In the genomic region with DNA sequence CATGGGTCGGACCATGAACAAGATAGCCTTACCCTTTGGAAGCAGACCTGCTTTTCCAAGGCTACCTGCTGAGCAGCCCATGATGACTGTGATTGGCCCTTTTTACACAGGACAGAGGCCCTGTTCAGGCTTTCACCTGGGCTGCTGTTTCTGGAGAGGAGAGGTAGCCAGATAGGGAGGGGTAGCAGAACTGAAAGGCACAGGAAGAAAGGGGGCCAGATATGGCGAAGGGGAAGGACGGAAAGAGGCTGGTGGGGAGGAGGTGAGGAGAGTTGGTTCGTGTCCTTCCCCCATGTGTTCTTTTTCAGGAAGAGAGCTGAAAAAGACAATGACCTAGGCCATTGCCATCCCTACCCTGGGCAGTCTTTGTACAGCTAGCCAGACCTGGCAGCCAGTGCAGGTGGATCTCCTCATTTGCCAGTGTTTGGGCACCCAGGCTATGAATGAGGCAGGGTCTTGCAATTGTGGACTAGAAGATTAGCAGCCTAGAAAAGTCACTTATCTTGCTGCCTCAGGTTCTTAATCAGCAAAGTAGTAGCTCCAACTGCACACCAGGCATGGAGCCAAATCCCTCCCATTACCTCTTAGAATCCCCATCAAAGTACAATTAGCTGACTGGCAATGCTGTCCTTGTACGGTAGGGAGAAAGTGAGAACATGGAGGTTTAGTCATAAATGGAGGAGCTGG, we compare ENCODE assay signal across 21 cellular contexts.
DNase-seq lines count a peak whose midpoint lies in the region; ATAC-seq, FAIRE-seq and TF ChIP-seq lines count a peak whose summit lies in the region.
"Had no signal": no experiment of that assay in that cellular context is flagged by ENCODE, and none has a peak within 500 bp of the region (broad histone marks: within the 10 kb centered on the region; RNA-seq: fewer than 3 reads in every experiment).

No MANE protein-coding gene starts in this region.

- no peaks in the 10 kb centered on the region for H3K27me3 Mint-ChIP-seq in activated CD4-positive, alpha-beta T cell treated with anti-CD3 and anti-CD28 coated beads, Interleukin-2, amount 10 ng/mL, durations not matched to agents 24 days and 14 days

- H3K4me2 ChIP-seq in smooth muscle cell, result no peak overlapping the region

- H3K36me3 ChIP-seq in A673 (ENCODE audit: insufficient read depth, low read length, poor library complexity, severe bottlenecking), result no peaks in the 10 kb centered on the region
- H3K36me3 ChIP-seq in smooth muscle cell (ENCODE audit: low read depth), result no peaks in the 10 kb centered on the region
- H3K36me3 ChIP-seq: left ventricle myocardium inferior, suprapubic skin had no signal

- DNase-seq in A673 (ENCODE audit: low spot score), result peak; percentile 60
- DNase-seq in GM12891 (ENCODE audit: insufficient read length, low spot score), result no peak
- DNase-seq in NCI-H82 (lab: John Stamatoyannopoulos, UW), result peak; percentile 91
- DNase-seq in dermis blood vessel endothelial cell, result peak; percentile 14
- DNase-seq in activated CD4-positive, alpha-beta T cell treated with anti-CD3 and anti-CD28 coated beads, Interleukin-2, amount 10 ng/mL, durations not matched to agents 24 days and 14 days, result no peak
- no peak for DNase-seq in smooth muscle cell (lab: John Stamatoyannopoulos, UW; ENCODE audit: unreplicated experiment)
- DNase-seq: activated naive CD4-positive, alpha-beta T cell treated with Interleukin-2 at 50 U/mL for 16 hours; AML-193; aorta; Calu3; foreskin keratinocyte; GF-D8; left ventricle myocardium inferior; NCI-H226; PC-3; stimulated activated CD4-positive, alpha-beta T cell treated with anti-CD3 and anti-CD28 coated beads, Interleukin-2, amount 100 ng/mL, for 48 hours had no signal

- no peak overlapping the region for H3K27ac Mint-ChIP-seq in activated CD4-positive, alpha-beta T cell treated with anti-CD3 and anti-CD28 coated beads, Interleukin-2, amount 10 ng/mL, durations not matched to agents 24 days and 14 days

- TF ChIP-seq CTCF in A673 (conservative IDR thresholded peaks at IDR 0.05; ENCODE audit: low read depth, low read length), result no peak
- TF ChIP-seq CTCF in smooth muscle cell (IDR thresholded peaks at IDR 0.05; ENCODE audit: borderline replicate concordance, insufficient read depth, poor library complexity, severe bottlenecking), result no peak

- H3K4me1 ChIP-seq in A673 (ENCODE audit: insufficient read depth, low read length, poor library complexity, severe bottlenecking), result peaks cover 9% of the 10 kb centered on the region
- no peaks in the 10 kb centered on the region for H3K4me1 ChIP-seq in smooth muscle cell (ENCODE audit: low read depth)

- no peak overlapping the region for H3K4me3 Mint-ChIP-seq in activated CD4-positive, alpha-beta T cell treated with anti-CD3 and anti-CD28 coated beads, Interleukin-2, amount 10 ng/mL, durations not matched to agents 24 days and 14 days

- no TSS peak for BruUV-seq in A673 (replicated peaks; lab: Mats Ljungman, UMichigan)

- POLR2A ChIA-PET in A673 (lab: Charles Lee; ENCODE audit: low non-redundant PET), result interaction anchor here (0.6 kb wide), 1 partner anchor 97 kb away, joined by 4 read pairs; no protein-coding TSS in a partner anchor

- H3K79me2 ChIP-seq in smooth muscle cell (ENCODE audit: low read depth), result no peaks in the 10 kb centered on the region

- H3K4me3 ChIP-seq in A673 (ENCODE audit: low read depth, low read length, poor library complexity, severe bottlenecking) (no peak overlapping the region), smooth muscle cell (no peak overlapping the region)
- H3K4me3 ChIP-seq: left ventricle myocardium inferior, SK-N-MC, suprapubic skin had no signal

- H3K27me3 ChIP-seq in A673 (replicated peaks; ENCODE audit: insufficient read depth, low read depth, low read length, poor library complexity), result no peaks in the 10 kb centered on the region
- no peaks in the 10 kb centered on the region for H3K27me3 ChIP-seq in smooth muscle cell (ENCODE audit: low read depth)
- H3K27me3 ChIP-seq: foreskin keratinocyte, suprapubic skin had no signal

- no peaks in the 10 kb centered on the region for H4K20me1 ChIP-seq in smooth muscle cell (ENCODE audit: low read depth)

- no peak for ATAC-seq in HG03280 (IDR thresholded peaks at IDR 0.05; ENCODE audit: unreplicated experiment)
- ATAC-seq: foreskin keratinocyte, PC-3 had no signal

- no peak overlapping the region for H2AFZ ChIP-seq in smooth muscle cell (ENCODE audit: low read depth)

- intact Hi-C loops in A673 (cut with micrococcal nuclease; ENCODE audit: unreplicated experiment), result no loop called here
- intact Hi-C loops in activated CD4-positive, alpha-beta T cell treated with anti-CD3 and anti-CD28 coated beads, Interleukin-2, amount 10 ng/mL, durations not matched to agents 24 days and 14 days (cut with micrococcal nuclease), result no loop called here

- H3K9me3 Mint-ChIP-seq in activated CD4-positive, alpha-beta T cell treated with anti-CD3 and anti-CD28 coated beads, Interleukin-2, amount 10 ng/mL, durations not matched to agents 24 days and 14 days, result no peaks in the 10 kb centered on the region

- WGBS in smooth muscle cell (ENCODE audit: low lambda C conversion rate), result 75% methylated on average over 5 of the region's 5 CpGs

- peaks cover 10% of the 10 kb centered on the region for H3K36me3 Mint-ChIP-seq in activated CD4-positive, alpha-beta T cell treated with anti-CD3 and anti-CD28 coated beads, Interleukin-2, amount 10 ng/mL, durations not matched to agents 24 days and 14 days (ENCODE audit: low read depth)

- H3K27ac ChIP-seq in A673 (ENCODE audit: low read depth, low read length, poor library complexity, severe bottlenecking), result no peak overlapping the region
- H3K27ac ChIP-seq in smooth muscle cell (ENCODE audit: low read depth), result no peak overlapping the region
- H3K27ac ChIP-seq: foreskin keratinocyte, left ventricle myocardium inferior, SK-N-MC, suprapubic skin had no signal

- peaks cover 6% of the 10 kb centered on the region for H3F3A ChIP-seq in smooth muscle cell (ENCODE audit: low read depth)

- H3K4me1 Mint-ChIP-seq in activated CD4-positive, alpha-beta T cell treated with anti-CD3 and anti-CD28 coated beads, Interleukin-2, amount 10 ng/mL, durations not matched to agents 24 days and 14 days, result peaks cover 7% of the 10 kb centered on the region

- H3K9ac ChIP-seq in smooth muscle cell (ENCODE audit: low read depth), result no peak overlapping the region

- no peaks in the 10 kb centered on the region for H3K9me3 ChIP-seq in A673 (ENCODE audit: low read depth, low read length, poor library complexity, severe bottlenecking)
- H3K9me3 ChIP-seq in smooth muscle cell (replicated peaks; ENCODE audit: low read depth), result no peaks in the 10 kb centered on the region
- H3K9me3 ChIP-seq: left ventricle myocardium inferior, suprapubic skin had no signal

- FAIRE-seq in GM12891 (lab: Jason Lieb, UNC), result peak; percentile 26
- FAIRE-seq: colon, GM12892 had no signal

- CTCF ChIA-PET in A673 (lab: Charles Lee), result no interaction called here

- TF ChIP-seq POLR2A in GM12891 (IDR thresholded peaks at IDR 0.05; ENCODE audit: low read depth, low read length), result no peak

TF ChIP-seq in GM12891, 5 proteins besides CTCF, POLR2A, EP300 and RAD21:
- no peak for TF ChIP-seq SPI1 (IDR thresholded peaks at IDR 0.05; ENCODE audit: low read depth, low read length)

Comparison
In these comparisons a context has a peak if more than half of its experiments do, and no peak if none do; other contexts are left out.
1. DNase-seq: peak in A673 (single experiment), NCI-H82 (single experiment) and dermis blood vessel endothelial cell (single experiment); none in GM12891 (single experiment), activated CD4-positive, alpha-beta T cell treated with anti-CD3 and anti-CD28 coated beads, Interleukin-2, amount 10 ng/mL, durations not matched to agents 24 days and 14 days (single experiment) and smooth muscle cell (single experiment).